In the genomic region with DNA sequence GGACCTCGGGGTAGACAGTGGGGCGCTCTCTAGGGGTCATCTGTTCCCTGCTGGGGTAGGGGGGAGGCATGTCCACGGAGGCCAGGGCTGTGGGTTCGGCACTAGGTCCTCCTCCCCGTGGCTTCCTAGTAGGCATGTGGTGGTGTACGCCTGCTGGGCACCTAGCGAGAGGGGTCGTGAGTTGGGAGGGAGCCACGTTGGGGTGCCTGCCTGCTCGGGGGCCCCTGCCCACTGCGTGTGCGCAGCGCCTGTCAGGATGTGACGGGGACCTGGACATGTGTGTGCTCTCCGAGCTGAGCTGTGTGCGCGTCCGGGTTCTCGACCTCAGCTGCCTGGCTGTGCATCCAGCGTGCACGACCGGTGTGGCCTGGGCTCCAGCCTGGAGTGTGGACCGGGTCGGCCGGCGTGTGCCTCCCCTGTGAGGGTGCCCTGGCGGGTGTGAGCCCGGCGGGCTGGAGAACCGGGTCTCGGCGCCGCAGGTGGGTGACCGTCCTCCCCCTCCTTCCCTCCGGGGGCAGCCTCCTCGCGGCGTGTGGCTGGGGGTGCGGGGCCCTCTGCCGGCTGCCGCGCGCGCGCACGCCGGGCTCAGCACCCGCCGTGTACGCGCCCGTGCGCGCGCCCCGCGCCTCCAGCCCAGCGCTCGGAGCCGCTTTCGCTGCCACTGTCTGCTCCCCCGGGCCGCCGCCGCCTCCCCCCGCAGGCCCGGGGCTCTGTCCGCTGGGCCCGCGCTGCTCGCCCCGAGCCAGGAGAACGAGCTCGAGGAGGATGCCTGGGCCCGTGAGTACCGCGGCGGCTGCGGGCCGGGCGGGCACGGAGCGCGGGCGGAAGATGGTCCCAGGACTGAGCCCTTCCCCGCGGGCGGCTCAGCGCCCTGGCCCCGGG, we compare ENCODE assay signal across 8 cellular contexts. TPM values are rescaled to one million over a fixed set of nuclear protein-coding genes. Genes with fewer than 3 reads are reported as not detected.
DNase-seq lines count a peak whose midpoint lies in the region; ATAC-seq, FAIRE-seq and TF ChIP-seq lines count a peak whose summit lies in the region.

A gene with protein sequence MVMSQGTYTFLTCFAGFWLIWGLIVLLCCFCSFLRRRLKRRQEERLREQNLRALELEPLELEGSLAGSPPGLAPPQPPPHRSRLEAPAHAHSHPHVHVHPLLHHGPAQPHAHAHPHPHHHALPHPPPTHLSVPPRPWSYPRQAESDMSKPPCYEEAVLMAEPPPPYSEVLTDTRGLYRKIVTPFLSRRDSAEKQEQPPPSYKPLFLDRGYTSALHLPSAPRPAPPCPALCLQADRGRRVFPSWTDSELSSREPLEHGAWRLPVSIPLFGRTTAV (plus strand): TSS at position 631 of the 882 bp plus-strand sequence. CDS start 8,254 bp downstream, outside the sequence.

- DNase-seq in H4 (ENCODE audit: low spot score) (peak; percentile 68), MG63 (peak; percentile 91), T-helper 9 cell (peak; percentile 63), K562 (ENCODE audit: extremely low read depth in 1 of 4, low spot score in 3 of 4) (peak; percentile 80 to 86 (median 86)), sigmoid colon (no peak), NCI-H2107 treated with DMSO at 0.1 percent for 48 hours (lab: John Stamatoyannopoulos, UW; ENCODE audit: unreplicated experiment) (no peak)

- H3K4me1 ChIP-seq in K562 (replicated peaks in 1 of 2; ENCODE audit: control insufficient read depth in 2 of 2, insufficient read depth in 2 of 2, low read length in 2 of 2): peaks cover 19 to 53% of the 10 kb centered on the region in 2 experiments
- peaks cover 0 to 27% (median 24%) of the 10 kb centered on the region in 4 donors for H3K4me1 ChIP-seq in sigmoid colon

- BruUV-seq in K562 (replicated peaks; lab: Mats Ljungman, UMichigan): no TSS peak

- H3K36me3 ChIP-seq in MG63: peaks cover 76% of the 10 kb centered on the region
- H3K36me3 ChIP-seq in K562 (ENCODE audit: control insufficient read depth, insufficient read depth, low read length): peaks cover 18% of the 10 kb centered on the region; the same call in 1 of the 3 replicates
- H3K36me3 ChIP-seq in sigmoid colon: peaks cover 0 to 14% (median 2%) of the 10 kb centered on the region in 4 donors

- POLR2A ChIA-PET in K562 (lab: Yijun Ruan, JAX): interaction anchor here (0.5 to 11.8 kb wide), 9 partner anchors 8 to 52 kb away, joined by 3 to 210 read pairs (median 10); a partner anchor contains a TSS

- CTCF ChIA-PET in K562 (lab: Yijun Ruan, JAX; ENCODE audit: low intra/inter-chr PET ratio): interaction anchor here (0.6 to 1.9 kb wide), 3 partner anchors 42 to 76 kb away, joined by 3 to 9 read pairs (median 3); no protein-coding TSS in a partner anchor

- in situ Hi-C loops in K562 (cut with MboI): loop anchor here (5.0 kb wide), 1 partner anchor 54 kb away; no protein-coding TSS in a partner anchor

- peak; percentile 59 for ATAC-seq in K562

- H3K79me2 ChIP-seq in K562 (ENCODE audit: control insufficient read depth, insufficient read depth, low read length): no peaks in the 10 kb centered on the region

- H3K27ac ChIP-seq in K562 (ENCODE audit: extremely low read depth, low read depth, low read length): peak within 1 kb of the TSS; percentile 59
- H3K27ac ChIP-seq in sigmoid colon: peak within 1 kb of the TSS in 2 of 4 donors; percentile 21 to 25

- H3K27me3 ChIP-seq in MG63: no peaks in the 10 kb centered on the region
- H3K27me3 ChIP-seq in K562 (ENCODE audit: control insufficient read depth in 2 of 2, insufficient read depth in 2 of 2, low read length in 2 of 2): no peaks in the 10 kb centered on the region
- peaks cover 0 to 50% (median 28%) of the 10 kb centered on the region in 3 donors for H3K27me3 ChIP-seq in sigmoid colon

- TF ChIP-seq EP300 in K562 (IDR thresholded peaks at IDR 0.05; ENCODE audit: low read length) (no peak), sigmoid colon (IDR thresholded peaks at IDR 0.05) (no peak)

- peak within 1 kb of the TSS; percentile 67 for H2AFZ ChIP-seq in K562 (ENCODE audit: low read depth, low read length)

- H3K9me3 ChIP-seq in MG63: no peaks in the 10 kb centered on the region
- H3K9me3 ChIP-seq in K562 (replicated peaks; ENCODE audit: control insufficient read depth, insufficient read depth, low read depth, low read length): no peaks in the 10 kb centered on the region
- no peaks in the 10 kb centered on the region for H3K9me3 ChIP-seq in sigmoid colon

- peaks cover 25% of the 10 kb centered on the region for H4K20me1 ChIP-seq in K562 (replicated peaks; ENCODE audit: control insufficient read depth, insufficient read depth, low read length)

- intact Hi-C loops in K562 (cut with micrococcal nuclease) (loop anchor here (2.0 kb wide), 1 partner anchor 332 kb away; no protein-coding TSS in a partner anchor), sigmoid colon (cut with DNase I) (no loop called here)

- peak; percentile 68 for FAIRE-seq in K562 (lab: Jason Lieb, UNC)

- TF ChIP-seq CTCF in K562 (IDR thresholded peaks at IDR 0.05 in 2 of 3, conservative IDR thresholded peaks at IDR 0.05 in 1 of 3; ENCODE audit: insufficient read depth in 2 of 3, low read depth in 1 of 3, low read length in 3 of 3): peak; percentile 11 to 32 (median 17); a peak in 2 of 6 replicates
- no peak for TF ChIP-seq CTCF in sigmoid colon (IDR thresholded peaks at IDR 0.05)

- TF ChIP-seq POLR2A in GM10847 (IDR thresholded peaks at IDR 0.05; ENCODE audit: extremely low read depth, insufficient read length) (peak; percentile 45), K562 (conservative IDR thresholded peaks at IDR 0.05) (peak; percentile 74), sigmoid colon (IDR thresholded peaks at IDR 0.05) (no peak)

- H3K9me1 ChIP-seq in K562 (ENCODE audit: control insufficient read depth, insufficient read depth, low read length): peaks cover 3% of the 10 kb centered on the region

- 1% methylated on average over 66 of the region's 90 CpGs for WGBS in K562 (ENCODE audit: insufficient coverage, low coverage, missing lambda C conversion rate)
- WGBS in sigmoid colon, 2 donors: 1% methylated on average over 90 of the region's 90 CpGs

- H3K9ac ChIP-seq in K562 (ENCODE audit: insufficient read depth in 1 of 2, low read depth in 2 of 2, low read length in 2 of 2): peak within 1 kb of the TSS; percentile 53 to 95

- peak within 1 kb of the TSS; percentile 66 for H3K4me3 ChIP-seq in MG63
- H3K4me3 ChIP-seq in K562: peak within 1 kb of the TSS; percentile 62
- peak within 1 kb of the TSS; percentile 58 for H3K4me3 ChIP-seq in iPS-11a (ENCODE audit: low read depth, low read length)
- H3K4me3 ChIP-seq in sigmoid colon: peak within 1 kb of the TSS; percentile 8 to 61 (median 55)

- peak; percentile 22; a peak in 2 of 4 replicates for TF ChIP-seq RAD21 in K562 (CRISPR knock-in tag; conservative IDR thresholded peaks at IDR 0.05 in 1 of 2, IDR thresholded peaks at IDR 0.05 in 1 of 2)

- H3K4me2 ChIP-seq in K562 (ENCODE audit: insufficient read depth, low read length): peak within 1 kb of the TSS; percentile 81

TF ChIP-seq in K562, 482 proteins besides CTCF, POLR2A, EP300 and RAD21 (continues in another document):
- TF ChIP-seq, protein P1, sequence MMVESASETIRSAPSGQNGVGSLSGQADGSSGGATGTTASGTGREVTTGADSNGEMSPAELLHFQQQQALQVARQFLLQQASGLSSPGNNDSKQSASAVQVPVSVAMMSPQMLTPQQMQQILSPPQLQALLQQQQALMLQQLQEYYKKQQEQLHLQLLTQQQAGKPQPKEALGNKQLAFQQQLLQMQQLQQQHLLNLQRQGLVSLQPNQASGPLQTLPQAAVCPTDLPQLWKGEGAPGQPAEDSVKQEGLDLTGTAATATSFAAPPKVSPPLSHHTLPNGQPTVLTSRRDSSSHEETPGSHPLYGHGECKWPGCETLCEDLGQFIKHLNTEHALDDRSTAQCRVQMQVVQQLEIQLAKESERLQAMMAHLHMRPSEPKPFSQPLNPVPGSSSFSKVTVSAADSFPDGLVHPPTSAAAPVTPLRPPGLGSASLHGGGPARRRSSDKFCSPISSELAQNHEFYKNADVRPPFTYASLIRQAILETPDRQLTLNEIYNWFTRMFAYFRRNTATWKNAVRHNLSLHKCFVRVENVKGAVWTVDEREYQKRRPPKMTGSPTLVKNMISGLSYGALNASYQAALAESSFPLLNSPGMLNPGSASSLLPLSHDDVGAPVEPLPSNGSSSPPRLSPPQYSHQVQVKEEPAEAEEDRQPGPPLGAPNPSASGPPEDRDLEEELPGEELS (CRISPR knock-in tag; IDR thresholded peaks at IDR 0.05; ENCODE audit: borderline replicate concordance): no peak
- 0 out of 2 replicates have a peak, but pooled peaks have one; percentile 20 for TF ChIP-seq ZNF324 (CRISPR knock-in tag; IDR thresholded peaks at IDR 0.05)
- no peak for TF ChIP-seq MTF1 (CRISPR knock-in tag; IDR thresholded peaks at IDR 0.05; ENCODE audit: borderline replicate concordance)
- TF ChIP-seq NR3C1 (CRISPR knock-in tag; IDR thresholded peaks at IDR 0.05): no peak; the same call in 1 of the 2 replicates
- no peak; the same call in 1 of the 2 replicates for TF ChIP-seq SMC3 (conservative IDR thresholded peaks at IDR 0.05; ENCODE audit: insufficient read depth, low read depth, low read length)
- no peak for TF ChIP-seq MIER1 (IDR thresholded peaks at IDR 0.05; ENCODE audit: low read depth)

RNA-seq across cellular contexts. Expression of the gene that starts here (rescaled TPM):
- total RNA-seq in H4 (2014; rRNA removed; shearing (Covaris generic)): 28.6 and 33.7 TPM in 2 replicates
- 61.4 and 68.2 TPM in 2 replicates for total RNA-seq in MG63 (2014; rRNA removed; shearing (Covaris generic); ENCODE audit: low replicate concordance)
- 1.6 TPM in 1 of 2 replicates, not detected in the other for total RNA-seq in K562 (2011; cell fraction: chromatin; rRNA removed; ENCODE audit: low replicate concordance)
- 3.3 and 4.7 TPM in 2 replicates for total RNA-seq in K562 (2011; cell fraction: nucleolus; rRNA removed)
- 1.0 and 1.9 TPM in 2 replicates for total RNA-seq in K562 (2011; cell fraction: nucleoplasm; rRNA removed)
- total RNA-seq in K562 (2014; rRNA removed) (11.3 and 14.9 TPM in 2 replicates), K562 (2014; rRNA removed; fragmentation: Illumina TruSeq; extraction: Trizol) (not detected in 2 replicates), K562 (2015; rRNA removed; fragmentation: Illumina TruSeq; extraction: Trizol) (0.80 and 1.2 TPM in 2 replicates), K562 (2021) (9.7 and 10.4 TPM in 2 replicates), sigmoid colon (1 to 10 TPM in 3 of 4 donors, under 1 TPM in 1; 0.82 to 2.5 (median 1.7) TPM)
- polyA plus RNA-seq in K562 (2011; rRNA removed) (0.92 and 1.0 TPM in 2 replicates), K562 (2014; fragmentation: Illumina TruSeq; extraction: Trizol) (0.24 TPM in 1 of 2 replicates, not detected in the other), K562 (2014; fragmentation: Nextera tagmentation; extraction: Ambion mirVana) (not detected), K562 (2014; rRNA removed) (10.9 and 11.2 TPM in 2 replicates), sigmoid colon (1 to 10 TPM in 1 of 3 donors, not detected in 2; 3.7 TPM)
- 3.5 and 22.1 TPM in 2 replicates for polyA plus RNA-seq in K562 (2011; cell fraction: cytosol; rRNA removed)
- polyA plus RNA-seq in K562 (2011; cell fraction: nucleus; rRNA removed): 3.3 and 7.7 TPM in 2 replicates
- 2.3 and 4.3 TPM in 2 replicates for polyA plus RNA-seq in K562 (2012)
- not detected in 2 replicates for polyA minus RNA-seq in K562 (2011; rRNA and poly(A)+ RNA removed)
- 3.3 and 6.1 TPM in 2 replicates for polyA minus RNA-seq in K562 (2011; cell fraction: cytosol; rRNA and poly(A)+ RNA removed)
- polyA minus RNA-seq in K562 (2011; cell fraction: nucleus; rRNA and poly(A)+ RNA removed): 2.1 and 2.6 TPM in 2 replicates

Comparison
In these comparisons a context has a peak if more than half of its experiments do, and no peak if none do; other contexts are left out.
1. POLR2A ChIP-seq: peak in GM10847 (single experiment) and K562 (single experiment); none in sigmoid colon (0 of 2).
2. DNase-seq: peak in H4 (single experiment), MG63 (single experiment), T-helper 9 cell (single experiment) and K562 (4 of 4); none in sigmoid colon (single experiment) and NCI-H2107 treated with DMSO at 0.1 percent for 48 hours (single experiment).
3. CTCF ChIP-seq: peak in K562 (3 of 3); none in sigmoid colon (0 of 4).
4. Peak in every context shown above with its lines, with median percentiles within 50 percentile points of each other: H3K4me3 ChIP-seq.